Comparison of ENCODE assay signal across 8 cellular contexts in genomic region chr2:58608146-58608545, GRCh38.
"Had no signal": no experiment of that assay in that cellular context is flagged by ENCODE, and none has a peak within 500 bp of the region (broad histone marks: within the 10 kb centered on the region; RNA-seq: fewer than 3 reads in every experiment).

No MANE protein-coding gene starts in this region.

- H3K36me3 ChIP-seq: HAP-1 had no signal

- DNase-seq: GOT3, H7, HFFc6 had no signal

- H3K9me3 ChIP-seq: HAP-1 had no signal

- FAIRE-seq: HTR-8/SVneo had no signal

- H3K4me3 Mint-ChIP-seq: HFFc6, IgD-negative memory B cell had no signal

- H3K27ac Mint-ChIP-seq: HFFc6, IgD-negative memory B cell had no signal

- ATAC-seq: HCT116 had no signal

- H3K4me1 ChIP-seq: HAP-1 had no signal

- H3K4me3 ChIP-seq: GM23248, HAP-1 had no signal

- H3K9ac ChIP-seq: GM23248 had no signal
